ENCODE assay signal across 9 cellular contexts in the genomic region with DNA sequence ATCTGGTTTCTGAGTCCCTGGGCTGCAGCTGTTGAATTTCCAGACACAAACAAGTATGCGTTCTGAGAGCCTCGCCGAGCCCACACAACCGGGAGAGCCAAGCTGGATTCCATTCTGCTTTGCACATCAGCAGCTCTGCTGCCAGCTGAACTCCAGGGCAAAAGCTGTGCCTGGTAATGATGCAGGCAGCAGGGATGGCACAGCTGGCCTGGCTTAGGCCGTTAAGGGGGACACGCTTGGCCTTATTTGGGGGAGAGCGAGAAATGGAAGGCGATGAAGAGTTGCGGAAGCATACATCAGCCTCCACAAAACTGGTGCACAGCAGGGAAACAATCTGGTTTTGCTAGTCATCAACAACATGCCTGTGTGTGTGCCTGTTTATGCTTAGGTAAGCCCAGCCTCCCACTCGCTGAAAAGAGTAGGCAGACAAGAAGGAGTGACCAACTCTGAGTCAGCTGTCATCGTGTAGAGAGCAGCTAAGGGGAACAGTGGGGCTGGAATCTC. TPM values are rescaled to one million over a fixed set of nuclear protein-coding genes. Genes with fewer than 3 reads are reported as not detected.
DNase-seq lines count a peak whose midpoint lies in the region; ATAC-seq, FAIRE-seq and TF ChIP-seq lines count a peak whose summit lies in the region.
"Had no signal": no experiment of that assay in that cellular context is flagged by ENCODE, and none has a peak within 500 bp of the region (broad histone marks: within the 10 kb centered on the region; RNA-seq: fewer than 3 reads in every experiment).

No MANE protein-coding gene starts in this region.

- no peaks in the 10 kb centered on the region for H3K9me3 ChIP-seq in H1 (ENCODE audit: insufficient read depth in 2 of 2, low read depth in 1 of 2, low read length in 1 of 2)

- CTCF ChIA-PET in H1 (lab: Charles Lee; ENCODE audit: partially characterized antibody) = interaction anchor here (0.6 to 1.4 kb wide), 8 partner anchors 8 to 191 kb away, joined by 3 to 5 read pairs (median 3); no protein-coding TSS in a partner anchor

- 0 out of 8 replicates have a peak, but pooled peaks cover 0 to 3% (median under 1%) of the 10 kb centered on the region in 4 experiments for H3K36me3 ChIP-seq in H1 (ENCODE audit: control insufficient read depth in 2 of 4, insufficient read depth in 4 of 4, low read length in 3 of 4)

- H4K8ac ChIP-seq in H1 (ENCODE audit: extremely low read depth, insufficient read depth, low read length) = 0 out of 2 replicates have a peak overlapping the region, but pooled peaks have one; percentile 53

- no peak for ATAC-seq in HG02938 (IDR thresholded peaks at IDR 0.05; ENCODE audit: unreplicated experiment)
- no peak for ATAC-seq in HG03378 (IDR thresholded peaks at IDR 0.05; ENCODE audit: unreplicated experiment)

- FAIRE-seq in H1 (lab: Jason Lieb, UNC) = peak; percentile 32

- H3K18ac ChIP-seq in H1 (ENCODE audit: extremely low read depth, low read length) = peak overlapping the region; percentile 56

- peak overlapping the region; percentile 19 to 32; a peak in 3 of 4 replicates for H3K4me2 ChIP-seq in H1 (ENCODE audit: insufficient read depth in 1 of 2, low read depth in 2 of 2, low read length in 2 of 2)

- peak overlapping the region; percentile 86 for H3K27ac Mint-ChIP-seq in type B pancreatic cell

- H3K79me1 ChIP-seq in H1 (ENCODE audit: low read depth, low read length) = no peaks in the 10 kb centered on the region

- TF ChIP-seq RAD21 in H1 (IDR thresholded peaks at IDR 0.05 in 1 of 2, conservative IDR thresholded peaks at IDR 0.05 in 1 of 2; ENCODE audit: low read depth in 2 of 2, low read length in 2 of 2) = no peak

- H3K4me3 ChIP-seq in H1 (ENCODE audit: extremely low read depth in 1 of 4, insufficient read depth in 2 of 4, low read depth in 3 of 4, low read length in 4 of 4) = peak overlapping the region in 1 of 4 experiments; percentile 22; a peak in 1 of 8 replicates

- H2AFZ ChIP-seq in H1 (ENCODE audit: low read length) = no peak overlapping the region

- no peaks in the 10 kb centered on the region for H3K23me2 ChIP-seq in H1 (ENCODE audit: low read depth, low read length)

- H4K91ac ChIP-seq in H1 (replicated peaks; ENCODE audit: insufficient read length, low read length) = peak overlapping the region; percentile 97

- no peaks in the 10 kb centered on the region for H3K36me3 Mint-ChIP-seq in type B pancreatic cell

- no peaks in the 10 kb centered on the region; a peak in 1 of 7 replicates for H3K27me3 ChIP-seq in H1 (replicated peaks in 1 of 4; ENCODE audit: control insufficient read depth in 3 of 4, extremely low read depth in 1 of 4, insufficient read depth in 3 of 4, low read length in 3 of 4)

- H3K27me3 Mint-ChIP-seq in type B pancreatic cell = peaks cover 23% of the 10 kb centered on the region

- H3K4me1 ChIP-seq in H1 (replicated peaks in 1 of 4; ENCODE audit: control insufficient read depth in 3 of 4, insufficient read depth in 4 of 4, low read length in 3 of 4) = peaks cover 9 to 24% (median 13%) of the 10 kb centered on the region in 4 experiments

- H3K23ac ChIP-seq in H1 (ENCODE audit: insufficient read length) = no peak overlapping the region

- H3K9ac ChIP-seq in H1 (replicated peaks in 1 of 4; ENCODE audit: extremely low read depth in 1 of 4, low read depth in 3 of 4, low read length in 3 of 4) = peak overlapping the region in 2 of 4 experiments; percentile 26 to 45; a peak in 4 of 7 replicates

- H2BK12ac ChIP-seq in H1 (ENCODE audit: low read depth, low read length) = peak overlapping the region; percentile 97

- no peak overlapping the region for H4K5ac ChIP-seq in H1 (ENCODE audit: insufficient read length, low read depth, low read length)

- H3K79me2 ChIP-seq in H1 (ENCODE audit: control insufficient read depth in 1 of 2, insufficient read depth in 2 of 2, low read length in 2 of 2) = no peaks in the 10 kb centered on the region

- H2BK5ac ChIP-seq in H1 (ENCODE audit: low read depth, low read length) = peak overlapping the region; percentile 97

- 66% methylated on average over 11 of the region's 11 CpGs; no CpG with 5 or more reads in 1 of the 2 experiments for WGBS in H1 (ENCODE audit: extremely low coverage in 1 of 2, insufficient coverage in 1 of 2, insufficient read length in 1 of 2, insufficient replicate concordance in 2 of 2, low coverage in 1 of 2, low lambda C conversion rate in 2 of 2, missing lambda C conversion rate in 1 of 2), 2 experiments

- no peak for TF ChIP-seq CTCF in H1 (IDR thresholded peaks at IDR 0.05; ENCODE audit: control extremely low read depth in 1 of 3, insufficient read depth in 1 of 3, low read depth in 1 of 3, low read length in 3 of 3)
- no peak for TF ChIP-seq CTCF in type B pancreatic cell (conservative IDR thresholded peaks at IDR 0.05)

- H3K56ac ChIP-seq in H1 (replicated peaks; ENCODE audit: insufficient read length, low read depth, low read length) = peak overlapping the region; percentile 35

- no peak for TF ChIP-seq EP300 in H1 (IDR thresholded peaks at IDR 0.05; ENCODE audit: borderline replicate concordance in 1 of 2, low read depth in 2 of 2, low read length in 2 of 2)

- H3K27ac ChIP-seq in H1 (ENCODE audit: low read depth, low read length) = peak overlapping the region; percentile 87

- peak; percentile 7 for DNase-seq in NCI-H2227 treated with DMSO at 0.1 percent for 48 hours (lab: John Stamatoyannopoulos, UW)
- DNase-seq in H1 (ENCODE audit: low read depth in 1 of 2, low spot score in 2 of 2) = no peak
- DNase-seq in medulla oblongata (ENCODE audit: extremely low spot score) = peak; percentile 51
- DNase-seq in type B pancreatic cell (ENCODE audit: extremely low spot score, unreplicated experiment) = no peak
- no peak for DNase-seq in GDM1 (lab: John Stamatoyannopoulos, UW)
- DNase-seq in D341Med (ENCODE audit: low spot score) = no peak
- DNase-seq: activated naive CD4-positive, alpha-beta T cell had no signal

- TF ChIP-seq POLR2A in H1 (IDR thresholded peaks at IDR 0.05; ENCODE audit: control extremely low read depth in 1 of 2, low read depth in 2 of 2, low read length in 2 of 2) = no peak

- no peaks in the 10 kb centered on the region for H4K20me1 ChIP-seq in H1 (replicated peaks in 1 of 2; ENCODE audit: control insufficient read depth in 1 of 2, insufficient read depth in 2 of 2, low read length in 2 of 2)

- peaks cover 27% of the 10 kb centered on the region for H3K4me1 Mint-ChIP-seq in type B pancreatic cell (ENCODE audit: unreplicated experiment)

- H2BK15ac ChIP-seq in H1 (ENCODE audit: low read length) = peak overlapping the region; percentile 32; the same call in 1 of the 2 replicates

- H3K14ac ChIP-seq in H1 (ENCODE audit: insufficient read length) = peak overlapping the region; percentile 4

- peak overlapping the region; percentile 24 for H3K4me3 Mint-ChIP-seq in type B pancreatic cell

- peak overlapping the region; percentile 85 for H2AK5ac ChIP-seq in H1 (ENCODE audit: low read depth, low read length)

- POLR2A ChIA-PET in H1 (lab: Charles Lee; ENCODE audit: partially characterized antibody) = interaction anchor here (0.8 to 4.3 kb wide), 9 partner anchors 12 to 107 kb away, joined by 3 to 26 read pairs (median 4); no protein-coding TSS in a partner anchor

- H3K4ac ChIP-seq in H1 (replicated peaks; ENCODE audit: insufficient read length, low read depth, low read length) = peak overlapping the region; percentile 11

- H2BK20ac ChIP-seq in H1 (ENCODE audit: low read length) = peak overlapping the region; percentile 82

- peak overlapping the region; percentile 93 for H2BK120ac ChIP-seq in H1 (replicated peaks; ENCODE audit: low read depth, low read length)

- no peaks in the 10 kb centered on the region for H3K9me3 Mint-ChIP-seq in type B pancreatic cell

TF ChIP-seq in H1, 55 proteins besides CTCF, POLR2A, EP300 and RAD21:
- 0 out of 2 replicates have a peak, but pooled peaks have one; percentile 23 for TF ChIP-seq TBP (IDR thresholded peaks at IDR 0.05; ENCODE audit: low read depth, low read length)
- TF ChIP-seq, protein P1, sequence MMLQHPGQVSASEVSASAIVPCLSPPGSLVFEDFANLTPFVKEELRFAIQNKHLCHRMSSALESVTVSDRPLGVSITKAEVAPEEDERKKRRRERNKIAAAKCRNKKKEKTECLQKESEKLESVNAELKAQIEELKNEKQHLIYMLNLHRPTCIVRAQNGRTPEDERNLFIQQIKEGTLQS (IDR thresholded peaks at IDR 0.05; ENCODE audit: insufficient read depth, low read depth, low read length) = no peak
- TF ChIP-seq ASH2L (IDR thresholded peaks at IDR 0.05; ENCODE audit: low read length) = peak; percentile 4
- TF ChIP-seq CREB1 (IDR thresholded peaks at IDR 0.05) = no peak
- TF ChIP-seq, protein P2, sequence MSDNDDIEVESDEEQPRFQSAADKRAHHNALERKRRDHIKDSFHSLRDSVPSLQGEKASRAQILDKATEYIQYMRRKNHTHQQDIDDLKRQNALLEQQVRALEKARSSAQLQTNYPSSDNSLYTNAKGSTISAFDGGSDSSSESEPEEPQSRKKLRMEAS (IDR thresholded peaks at IDR 0.05) = 0 out of 2 replicates have a peak, but pooled peaks have one; percentile 1
TF ChIP-seq in H1: peak in this region for 3.

RNA-seq across cellular contexts. Expression of a gene that starts 25.1 kb away (rescaled TPM):
- 15.5 and 16.6 TPM in 2 replicates for total RNA-seq in H1 (2021; fragmentation: NEBNext Ultra II Directional; extraction: Animal tissue kit (Norgen Biotek cat#: 25700))
- 9.3 and 11.1 TPM in 2 replicates for polyA plus RNA-seq in H1 (2011; rRNA removed)
- polyA plus RNA-seq in H1 (2011; cell fraction: cytosol; rRNA removed) = 10.5 TPM
- 13.6 TPM for polyA plus RNA-seq in H1 (2011; cell fraction: nucleus; rRNA removed)
- polyA plus RNA-seq in H1 (2012, experiment 1 of 2) = 11.6 to 13.7 TPM (median 13.3 TPM) in 4 replicates
- polyA plus RNA-seq in H1 (2012, experiment 2 of 2) = 15.3 TPM
- 14.9 TPM for polyA plus RNA-seq in H1 (2013, experiment 1 of 2)
- polyA plus RNA-seq in H1 (2013, experiment 2 of 2) = 14.2 TPM
- polyA minus RNA-seq in H1 (2011; rRNA and poly(A)+ RNA removed) = 8.3 and 9.9 TPM in 2 replicates
- polyA minus RNA-seq in H1 (2011; cell fraction: cytosol; rRNA and poly(A)+ RNA removed) = 10.7 TPM
- polyA minus RNA-seq in H1 (2011; cell fraction: nucleus; rRNA and poly(A)+ RNA removed) = 5.7 TPM
- total RNA-seq in type B pancreatic cell (ENCODE audit: low replicate concordance) = 0.10 and 4.8 TPM in 2 replicates

RNA-seq across cellular contexts. Expression of a gene that starts 45.1 kb away (rescaled TPM):
- total RNA-seq in H1 (2021; fragmentation: NEBNext Ultra II Directional; extraction: Animal tissue kit (Norgen Biotek cat#: 25700)) = 4.7 and 4.9 TPM in 2 replicates
- 1.7 and 2.3 TPM in 2 replicates for polyA plus RNA-seq in H1 (2011; rRNA removed)
- 1.4 TPM for polyA plus RNA-seq in H1 (2011; cell fraction: cytosol; rRNA removed)
- 3.5 TPM for polyA plus RNA-seq in H1 (2011; cell fraction: nucleus; rRNA removed)
- 1.7 to 2.6 TPM (median 2.4 TPM) in 4 replicates for polyA plus RNA-seq in H1 (2012, experiment 1 of 2)
- 2.0 TPM for polyA plus RNA-seq in H1 (2012, experiment 2 of 2)
- polyA plus RNA-seq in H1 (2013, experiment 1 of 2) = 5.1 TPM
- 4.3 TPM for polyA plus RNA-seq in H1 (2013, experiment 2 of 2)
- polyA minus RNA-seq in H1 (2011; rRNA and poly(A)+ RNA removed) = 3.4 and 3.8 TPM in 2 replicates
- 2.5 TPM for polyA minus RNA-seq in H1 (2011; cell fraction: cytosol; rRNA and poly(A)+ RNA removed)
- 2.1 TPM for polyA minus RNA-seq in H1 (2011; cell fraction: nucleus; rRNA and poly(A)+ RNA removed)
- total RNA-seq in type B pancreatic cell (ENCODE audit: low replicate concordance) = 2.3 and 22.0 TPM in 2 replicates

Comparison
In these comparisons a context has a peak if more than half of its experiments do, and no peak if none do; other contexts are left out.
1. DNase-seq: peak in NCI-H2227 treated with DMSO at 0.1 percent for 48 hours (single experiment) and medulla oblongata (single experiment); none in H1 (0 of 2), type B pancreatic cell (single experiment), GDM1 (single experiment) and D341Med (single experiment).